Comparison of ENCODE assay signal across 18 cellular contexts in genomic region chr6:8392569-8392968, GRCh38. TPM values are rescaled to one million over a fixed set of nuclear protein-coding genes. Genes with fewer than 3 reads are reported as not detected.
DNase-seq lines count a peak whose midpoint lies in the region; ATAC-seq, FAIRE-seq and TF ChIP-seq lines count a peak whose summit lies in the region.
"Had no signal": no experiment of that assay in that cellular context is flagged by ENCODE, and none has a peak within 500 bp of the region (broad histone marks: within the 10 kb centered on the region; RNA-seq: fewer than 3 reads in every experiment).

No MANE protein-coding gene starts in this region.

- H3K9me3 Mint-ChIP-seq in CD4-positive, CD25-positive, alpha-beta regulatory T cell, result peaks cover 0 to 4% (median 0%) of the 10 kb centered on the region in 7 donors
- H3K9me3 Mint-ChIP-seq: endodermal cell; stimulated activated naive B cell treated with anti-CD40 and anti-IgM and Interleukin-4, amounts not matched to agents 10 μg/mL and 1 μg/mL and 100 μg/mL, for 72 hours had no signal

- no peak for ATAC-seq in CD4-positive, CD25-positive, alpha-beta regulatory T cell (ENCODE audit: low read depth in 2 of 2)
- no peak for ATAC-seq in GM18517 (IDR thresholded peaks at IDR 0.05; ENCODE audit: unreplicated experiment)

- peak overlapping the region in 1 of 4 donors; percentile 44 for H3K4me3 Mint-ChIP-seq in CD4-positive, CD25-positive, alpha-beta regulatory T cell
- H3K4me3 Mint-ChIP-seq: endodermal cell; stimulated activated naive B cell treated with anti-CD40 and anti-IgM and Interleukin-4, amounts not matched to agents 10 μg/mL and 1 μg/mL and 100 μg/mL, for 72 hours had no signal

- FAIRE-seq in colon (lab: Jason Lieb, UNC), result peak; percentile 41
- FAIRE-seq: bronchial epithelial cell, frontal cortex, keratinocyte had no signal

- no peaks in the 10 kb centered on the region for H3K27me3 Mint-ChIP-seq in CD4-positive, CD25-positive, alpha-beta regulatory T cell

- peaks cover 0 to 15% (median 7%) of the 10 kb centered on the region in 4 donors for H3K4me1 Mint-ChIP-seq in CD4-positive, CD25-positive, alpha-beta regulatory T cell

- no peaks in the 10 kb centered on the region for H3K4me1 ChIP-seq in CD4-positive, CD25-positive, alpha-beta regulatory T cell (ENCODE audit: control insufficient read depth, insufficient read depth, low read length, poor library complexity, severe bottlenecking)
- no peaks in the 10 kb centered on the region for H3K4me1 ChIP-seq in HEK293 (ENCODE audit: control insufficient read depth, insufficient read depth, low read length)

- CTCF ChIA-PET in HEK293 (lab: Yijun Ruan, JAX), result no interaction called here

- H3K4me3 ChIP-seq in CD4-positive, CD25-positive, alpha-beta regulatory T cell (ENCODE audit: low read depth, low read length), result no peak overlapping the region
- no peak overlapping the region for H3K4me3 ChIP-seq in HEK293 (ENCODE audit: low read depth, low read length)

- no peak for TF ChIP-seq CTCF in HEK293 (tag by site-specific recombination; IDR thresholded peaks at IDR 0.05)

- no peaks in the 10 kb centered on the region for H3K36me3 Mint-ChIP-seq in CD4-positive, CD25-positive, alpha-beta regulatory T cell

- peak overlapping the region in 2 of 3 donors; percentile 1 to 10 for H3K27ac Mint-ChIP-seq in CD4-positive, CD25-positive, alpha-beta regulatory T cell
- H3K27ac Mint-ChIP-seq: endodermal cell; stimulated activated naive B cell treated with anti-CD40 and anti-IgM and Interleukin-4, amounts not matched to agents 10 μg/mL and 1 μg/mL and 100 μg/mL, for 72 hours had no signal

- H3K36me3 ChIP-seq in CD4-positive, CD25-positive, alpha-beta regulatory T cell (ENCODE audit: control insufficient read depth, insufficient read depth, low read length), result no peaks in the 10 kb centered on the region
- H3K36me3 ChIP-seq in HEK293 (ENCODE audit: control insufficient read depth in 2 of 2, insufficient read depth in 1 of 2, low read length in 2 of 2), result no peaks in the 10 kb centered on the region

- POLR2A ChIA-PET in HEK293 (lab: Yijun Ruan, JAX), result no interaction called here

- no peak overlapping the region for H3K27ac ChIP-seq in CD4-positive, CD25-positive, alpha-beta regulatory T cell (ENCODE audit: insufficient read depth, low read length, poor library complexity, severe bottlenecking)
- H3K27ac ChIP-seq in HEK293 (ENCODE audit: extremely low read depth, low read depth, low read length), result no peak overlapping the region

- H3K27me3 ChIP-seq in CD4-positive, CD25-positive, alpha-beta regulatory T cell (ENCODE audit: control insufficient read depth, insufficient read depth, low read length), result no peaks in the 10 kb centered on the region

- no peaks in the 10 kb centered on the region for H3K9me3 ChIP-seq in CD4-positive, CD25-positive, alpha-beta regulatory T cell (ENCODE audit: control insufficient read depth in 2 of 2, low read length in 2 of 2)
- H3K9me3 ChIP-seq in HEK293 (ENCODE audit: control insufficient read depth, insufficient read depth, low read depth, low read length), result no peaks in the 10 kb centered on the region

- DNase-seq in CD4-positive, CD25-positive, alpha-beta regulatory T cell, result peak in 1 of 3 donors; percentile 4
- DNase-seq in NOMO-1 treated with dmso at 0.1 percent for 144 hours (lab: John Stamatoyannopoulos, UW; ENCODE audit: unreplicated experiment), result peak; percentile 40
- DNase-seq in UCSD-AML1 (lab: John Stamatoyannopoulos, UW; ENCODE audit: unreplicated experiment), result no peak
- DNase-seq in hepatic stellate cell (ENCODE audit: low spot score), result no peak
- DNase-seq in stimulated activated CD4-positive, alpha-beta T cell treated with anti-CD3 and anti-CD28 coated beads, Interleukin-4, amount 100 ng/mL, for 4 hours, result no peak
- DNase-seq: activated CD4-positive, alpha-beta T cell treated with anti-CD3 and anti-CD28 coated beads for 1 hour; EL; endodermal cell; NCI-H1417 treated with DMSO at 0.1 percent for 48 hours; NCI-H526; stimulated activated CD4-positive, alpha-beta T cell treated with anti-CD3 and anti-CD28 coated beads, Interleukin-4, amount 100 ng/mL, for 1 hour; stimulated activated naive B cell treated with anti-CD40 and anti-IgM and Interleukin-4, amounts not matched to agents 10 μg/mL and 1 μg/mL and 100 μg/mL, for 72 hours had no signal

TF ChIP-seq in HEK293, 187 proteins besides CTCF, POLR2A, EP300 and RAD21:
- TF ChIP-seq KLF1 (tag by site-specific recombination; IDR thresholded peaks at IDR 0.05) (peak; percentile 74), ZNF473 (tag by site-specific recombination; IDR thresholded peaks at IDR 0.05) (no peak), ZNF19 (tag by site-specific recombination; IDR thresholded peaks at IDR 0.05; ENCODE audit: low read depth) (no peak), SALL2 (tag by site-specific recombination; IDR thresholded peaks at IDR 0.05; ENCODE audit: borderline replicate concordance) (no peak), ZNF114 (tag by site-specific recombination; IDR thresholded peaks at IDR 0.05) (no peak)
- TF ChIP-seq, protein P1, sequence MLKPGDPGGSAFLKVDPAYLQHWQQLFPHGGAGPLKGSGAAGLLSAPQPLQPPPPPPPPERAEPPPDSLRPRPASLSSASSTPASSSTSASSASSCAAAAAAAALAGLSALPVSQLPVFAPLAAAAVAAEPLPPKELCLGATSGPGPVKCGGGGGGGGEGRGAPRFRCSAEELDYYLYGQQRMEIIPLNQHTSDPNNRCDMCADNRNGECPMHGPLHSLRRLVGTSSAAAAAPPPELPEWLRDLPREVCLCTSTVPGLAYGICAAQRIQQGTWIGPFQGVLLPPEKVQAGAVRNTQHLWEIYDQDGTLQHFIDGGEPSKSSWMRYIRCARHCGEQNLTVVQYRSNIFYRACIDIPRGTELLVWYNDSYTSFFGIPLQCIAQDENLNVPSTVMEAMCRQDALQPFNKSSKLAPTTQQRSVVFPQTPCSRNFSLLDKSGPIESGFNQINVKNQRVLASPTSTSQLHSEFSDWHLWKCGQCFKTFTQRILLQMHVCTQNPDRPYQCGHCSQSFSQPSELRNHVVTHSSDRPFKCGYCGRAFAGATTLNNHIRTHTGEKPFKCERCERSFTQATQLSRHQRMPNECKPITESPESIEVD (tag by site-specific recombination; IDR thresholded peaks at IDR 0.05), result peak; percentile 40; the same call in 1 of the 2 replicates

RNA-seq across cellular contexts. Expression of gene SLC35B3, which starts 42.8 kb away (rescaled TPM):
- 8.4 TPM for total RNA-seq in CD4-positive, CD25-positive, alpha-beta regulatory T cell
- 10 to 100 TPM; 11.3 to 14.8 (median 12.7) TPM for polyA plus RNA-seq in CD4-positive, CD25-positive, alpha-beta regulatory T cell
